8 cellular contexts compared by ENCODE assay signal in the genomic region with DNA sequence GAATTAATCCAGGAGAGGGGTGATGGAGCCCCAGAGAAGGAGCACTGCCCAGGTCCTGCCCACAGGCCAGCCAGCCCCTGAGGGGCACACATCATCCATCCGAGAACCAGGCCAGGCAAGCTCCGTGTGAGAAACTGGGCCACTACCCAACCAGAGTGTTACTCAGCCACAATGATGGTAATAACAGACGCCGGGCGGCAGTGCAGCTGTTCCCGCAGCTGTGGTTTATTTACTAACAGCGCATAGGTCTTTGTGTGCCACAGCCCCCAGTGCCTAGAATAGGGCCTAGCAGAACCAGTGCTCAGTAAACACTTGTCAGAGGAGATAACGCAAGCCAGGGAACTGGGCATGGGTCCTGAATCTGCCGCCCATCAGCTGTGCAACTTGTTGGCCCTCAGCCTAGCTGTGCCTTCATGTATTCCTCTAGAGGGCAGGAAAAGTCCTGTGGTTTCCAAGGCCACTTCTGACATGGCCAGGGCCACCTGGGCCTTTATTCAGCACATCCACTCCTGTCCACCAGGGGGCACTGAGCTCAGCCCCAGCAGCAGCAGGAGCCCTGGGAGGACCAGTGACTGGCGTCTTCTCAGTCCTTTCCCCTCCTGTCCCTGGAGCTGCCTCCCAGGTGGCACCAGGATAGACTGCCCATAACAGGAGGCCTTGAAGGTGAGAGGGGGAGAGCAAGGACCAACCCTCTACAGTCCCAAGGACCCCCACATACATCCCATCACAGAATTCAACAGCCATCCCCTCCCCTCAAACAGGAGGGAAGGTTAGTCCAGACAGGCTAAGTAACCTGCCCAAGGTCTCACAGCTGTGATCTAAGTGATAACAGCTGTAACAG.
DNase-seq lines count a peak whose midpoint lies in the region; ATAC-seq and TF ChIP-seq lines count a peak whose summit lies in the region.

No MANE protein-coding gene starts in this region.

- CTCF ChIA-PET in GM10248 (lab: Yijun Ruan, JAX): interaction anchor here (0.7 to 8.1 kb wide), 55 partner anchors 10 to 237 kb away, joined by 3 to 64 read pairs (median 4); a partner anchor contains a TSS

- peak; percentile 69 for DNase-seq in GM10248 (ENCODE audit: extremely low spot score)
- DNase-seq in NCI-H146 (lab: John Stamatoyannopoulos, UW): peak; percentile 61
- DNase-seq in T-helper 9 cell: peak; percentile 64
- DNase-seq in astrocyte of the spinal cord (ENCODE audit: low read depth, low spot score): peak; percentile 67
- DNase-seq in inferior parietal cortex (ENCODE audit: extremely low spot score): peak; percentile 54
- DNase-seq in stimulated activated CD4-positive, alpha-beta T cell treated with anti-CD3 and anti-CD28 coated beads, Interleukin-2, amount 100 ng/mL, for 24 hours: peak; percentile 78 to 79
- no peak for DNase-seq in NCI-H1105 treated with DMSO at 0.1 percent for 48 hours (lab: John Stamatoyannopoulos, UW)

- in situ Hi-C loops in astrocyte of the spinal cord (cut with HindIII; ENCODE audit: low sequenced_read_pairs): no loop called here

- POLR2A ChIA-PET in GM10248 (lab: Yijun Ruan, JAX): no interaction called here

- ATAC-seq in GM19395 (IDR thresholded peaks at IDR 0.05; ENCODE audit: unreplicated experiment): no peak

- peak; percentile 93 for TF ChIP-seq CTCF in GM10248 (IDR thresholded peaks at IDR 0.05; ENCODE audit: control extremely low read depth, extremely low read depth, low read depth, missing control alignments)
- peak; percentile 97 for TF ChIP-seq CTCF in astrocyte of the spinal cord (IDR thresholded peaks at IDR 0.05; ENCODE audit: low read depth, low read length)

- no peak overlapping the region for H3K4me3 ChIP-seq in astrocyte of the spinal cord (ENCODE audit: low read depth, low read length)
